In the genomic region with DNA sequence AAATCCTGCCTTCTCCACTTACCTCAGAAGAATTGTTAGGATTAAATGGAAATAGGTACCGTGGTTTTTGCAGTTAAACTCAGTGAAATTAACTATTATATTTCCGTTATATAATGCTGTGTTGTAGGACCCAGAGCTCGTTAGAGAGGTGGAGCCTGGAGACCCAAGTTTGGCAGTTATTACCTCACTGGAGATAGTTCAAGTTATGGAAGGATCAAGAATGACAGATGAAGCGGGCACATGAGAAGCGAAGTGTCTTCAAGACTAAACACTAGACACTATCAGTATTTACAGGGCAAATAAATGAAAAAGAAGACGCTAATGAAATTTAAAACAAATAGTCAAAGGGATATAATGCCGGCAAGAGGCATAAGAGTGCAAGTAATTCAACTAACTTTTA, we compare ENCODE assay signal across 8 cellular contexts. TPM values are rescaled to one million over a fixed set of nuclear protein-coding genes. Genes with fewer than 3 reads are reported as not detected.
DNase-seq lines count a peak whose midpoint lies in the region; ATAC-seq and TF ChIP-seq lines count a peak whose summit lies in the region.

No MANE protein-coding gene starts in this region.

- intact Hi-C loops in activated naive CD4-positive, alpha-beta T cell treated with anti-CD3 and anti-CD28 coated beads for 36 hours (cut with micrococcal nuclease) = loop anchor here (2.0 to 10.0 kb wide), 12 partner anchors 741 to 1893 kb away; partner anchors contain the start of genes FKBP7, ITPRID2, PJVK and PRKRA

- peak overlapping the region; percentile 79 to 98 for H3K9ac ChIP-seq in liver (ENCODE audit: low read depth in 1 of 2, low read length in 2 of 2)

- peaks cover 0 to 14% (median 9%) of the 10 kb centered on the region in 4 donors for H3K4me1 ChIP-seq in liver (ENCODE audit: control insufficient read depth in 4 of 4, insufficient read depth in 4 of 4, low read length in 3 of 4)

- H3K27ac ChIP-seq in liver (ENCODE audit: low read depth in 1 of 2, low read length in 2 of 2) = peak overlapping the region; percentile 95 to 97

- no peaks in the 10 kb centered on the region for H3K27me3 ChIP-seq in liver (ENCODE audit: control insufficient read depth in 4 of 4, insufficient read depth in 4 of 4, low read length in 3 of 4)

- H3K27ac Mint-ChIP-seq in activated naive CD4-positive, alpha-beta T cell treated with anti-CD3 and anti-CD28 coated beads for 36 hours = peak overlapping the region; percentile 100
- peak overlapping the region; percentile 99 for H3K27ac Mint-ChIP-seq in activated naive CD8-positive, alpha-beta T cell treated with anti-CD3 and anti-CD28 coated beads, Interleukin-2, amount 50 U/mL, for 24 hours
- peak overlapping the region; percentile 100 for H3K27ac Mint-ChIP-seq in type B pancreatic cell

- WGBS in liver = 7% methylated on average over 7 of the region's 7 CpGs

- ATAC-seq in activated naive CD8-positive, alpha-beta T cell treated with anti-CD3 and anti-CD28 coated beads, Interleukin-2, amount 50 U/mL, for 24 hours = no peak
- ATAC-seq in HG03196 (IDR thresholded peaks at IDR 0.05; ENCODE audit: unreplicated experiment) (no peak), GM19351 (IDR thresholded peaks at IDR 0.05; ENCODE audit: unreplicated experiment) (no peak)

- H3K36me3 ChIP-seq in liver (ENCODE audit: control insufficient read depth in 4 of 4, insufficient read depth in 3 of 4, low read depth in 1 of 4, low read length in 3 of 4) = peaks cover 0 to 1% (median 0%) of the 10 kb centered on the region in 4 donors

- DNase-seq in activated naive CD4-positive, alpha-beta T cell treated with anti-CD3 and anti-CD28 coated beads for 36 hours = no peak
- DNase-seq in activated naive CD4-positive, alpha-beta T cell treated with Interleukin-2 at 50 U/mL for 16 hours = no peak
- no peak for DNase-seq in activated naive CD8-positive, alpha-beta T cell treated with anti-CD3 and anti-CD28 coated beads, Interleukin-2, amount 50 U/mL, for 24 hours
- DNase-seq in type B pancreatic cell (ENCODE audit: extremely low spot score, unreplicated experiment) (no peak), middle frontal gyrus (ENCODE audit: extremely low spot score, low spot score) (no peak)

- H3K4me1 Mint-ChIP-seq in activated naive CD4-positive, alpha-beta T cell treated with anti-CD3 and anti-CD28 coated beads for 36 hours (ENCODE audit: low read depth) = peaks cover 44% of the 10 kb centered on the region
- peaks cover 42% of the 10 kb centered on the region for H3K4me1 Mint-ChIP-seq in activated naive CD8-positive, alpha-beta T cell treated with anti-CD3 and anti-CD28 coated beads, Interleukin-2, amount 50 U/mL, for 24 hours
- peaks cover 9% of the 10 kb centered on the region for H3K4me1 Mint-ChIP-seq in type B pancreatic cell (ENCODE audit: unreplicated experiment)

- H3K4me3 Mint-ChIP-seq in activated naive CD4-positive, alpha-beta T cell treated with anti-CD3 and anti-CD28 coated beads for 36 hours = peak overlapping the region; percentile 92
- peak overlapping the region; percentile 90 for H3K4me3 Mint-ChIP-seq in activated naive CD8-positive, alpha-beta T cell treated with anti-CD3 and anti-CD28 coated beads, Interleukin-2, amount 50 U/mL, for 24 hours
- peak overlapping the region; percentile 96 for H3K4me3 Mint-ChIP-seq in type B pancreatic cell

- CTCF ChIA-PET in activated naive CD4-positive, alpha-beta T cell treated with anti-CD3 and anti-CD28 coated beads for 36 hours (lab: Charles Lee) = no interaction called here

- H3K27me3 Mint-ChIP-seq in activated naive CD4-positive, alpha-beta T cell treated with anti-CD3 and anti-CD28 coated beads for 36 hours (ENCODE audit: low read depth) = no peaks in the 10 kb centered on the region
- H3K27me3 Mint-ChIP-seq in activated naive CD8-positive, alpha-beta T cell treated with anti-CD3 and anti-CD28 coated beads, Interleukin-2, amount 50 U/mL, for 24 hours = no peaks in the 10 kb centered on the region
- H3K27me3 Mint-ChIP-seq in type B pancreatic cell = peaks cover 2% of the 10 kb centered on the region

- TF ChIP-seq RAD21 in liver (IDR thresholded peaks at IDR 0.05) = no peak

- H3K4me3 ChIP-seq in liver (ENCODE audit: low read depth in 1 of 3, low read length in 3 of 3) = peak overlapping the region; percentile 77 to 100 (median 99)

- peaks cover 13% of the 10 kb centered on the region for H3K36me3 Mint-ChIP-seq in activated naive CD4-positive, alpha-beta T cell treated with anti-CD3 and anti-CD28 coated beads for 36 hours (ENCODE audit: low read depth)
- H3K36me3 Mint-ChIP-seq in activated naive CD8-positive, alpha-beta T cell treated with anti-CD3 and anti-CD28 coated beads, Interleukin-2, amount 50 U/mL, for 24 hours (ENCODE audit: low read depth) = peaks cover 14% of the 10 kb centered on the region
- H3K36me3 Mint-ChIP-seq in type B pancreatic cell = peaks cover 4% of the 10 kb centered on the region

- H3K9me3 ChIP-seq in liver (ENCODE audit: control insufficient read depth in 4 of 4, low read length in 3 of 4) = no peaks in the 10 kb centered on the region

- TF ChIP-seq CTCF in liver (IDR thresholded peaks at IDR 0.05; ENCODE audit: low read depth, low read length, missing input control) = no peak
- TF ChIP-seq CTCF in type B pancreatic cell (conservative IDR thresholded peaks at IDR 0.05) = no peak

- H3K9me3 Mint-ChIP-seq in activated naive CD4-positive, alpha-beta T cell treated with anti-CD3 and anti-CD28 coated beads for 36 hours = no peaks in the 10 kb centered on the region
- H3K9me3 Mint-ChIP-seq in activated naive CD8-positive, alpha-beta T cell treated with anti-CD3 and anti-CD28 coated beads, Interleukin-2, amount 50 U/mL, for 24 hours = no peaks in the 10 kb centered on the region
- no peaks in the 10 kb centered on the region for H3K9me3 Mint-ChIP-seq in type B pancreatic cell

TF ChIP-seq in liver, 16 proteins besides CTCF, POLR2A, EP300 and RAD21:
- TF ChIP-seq EGR1 (IDR thresholded peaks at IDR 0.05; ENCODE audit: low read depth in 2 of 2) (no peak), NR2F2 (IDR thresholded peaks at IDR 0.05) (no peak), FOXA1 (IDR thresholded peaks at IDR 0.05) (no peak), ZBTB33 (IDR thresholded peaks at IDR 0.05) (no peak), JUND (IDR thresholded peaks at IDR 0.05) (no peak), HNF4A (conservative IDR thresholded peaks at IDR 0.05) (no peak), TAF1 (conservative IDR thresholded peaks at IDR 0.05) (no peak), MAX (IDR thresholded peaks at IDR 0.05) (no peak), ATF3 (IDR thresholded peaks at IDR 0.05) (no peak), YY1 (IDR thresholded peaks at IDR 0.05) (no peak), FOXA2 (IDR thresholded peaks at IDR 0.05) (no peak), SP1 (IDR thresholded peaks at IDR 0.05) (no peak), HNF4G (IDR thresholded peaks at IDR 0.05) (no peak), GABPA (IDR thresholded peaks at IDR 0.05 in 1 of 2, conservative IDR thresholded peaks at IDR 0.05 in 1 of 2) (no peak)
TF ChIP-seq in liver: peak in this region for 0.

RNA-seq across cellular contexts. Expression of gene CWC22, which starts 0.9 kb away (rescaled TPM):
- 10 to 100 TPM; 20.4 TPM for total RNA-seq in activated naive CD4-positive, alpha-beta T cell treated with anti-CD3 and anti-CD28 coated beads for 36 hours
- 10 to 100 TPM; 10.3 to 12.0 TPM for total RNA-seq in liver
- polyA plus RNA-seq in liver = 1 to 10 TPM; 4.4 to 5.2 TPM
- 18.7 and 21.8 TPM in 2 replicates for total RNA-seq in type B pancreatic cell (ENCODE audit: low replicate concordance)
